In genomic region chr3:88219138-88219792, GRCh38 we compare ENCODE assay signal across 8 cellular contexts.
DNase-seq lines count a peak whose midpoint lies in the region; ATAC-seq, FAIRE-seq and TF ChIP-seq lines count a peak whose summit lies in the region.

No MANE protein-coding gene starts in this region.

- H3K4me3 ChIP-seq in GM12878 = no peak overlapping the region
- no peak overlapping the region for H3K4me3 ChIP-seq in prostate gland

- DNase-seq in DMS 273 (lab: John Stamatoyannopoulos, UW; ENCODE audit: unreplicated experiment) (peak; percentile 83), NCI-H748 treated with DMSO at 0.1 percent for 48 hours (lab: John Stamatoyannopoulos, UW) (peak; percentile 62), GM12878 (ENCODE audit: low read depth, low spot score) (no peak), left colon (peak; percentile 44 to 46), prostate gland (ENCODE audit: low spot score) (no peak)
- no peak for DNase-seq in activated CD8-positive, alpha-beta memory T cell treated with anti-CD3 and anti-CD28 coated beads, Interleukin-2, amount 50 U/mL, for 48 hours

- H3K27me3 ChIP-seq in GM12878 (replicated peaks in 1 of 2; ENCODE audit: control insufficient read depth in 2 of 2, insufficient read depth in 2 of 2, low read length in 1 of 2) = no peaks in the 10 kb centered on the region
- H3K27me3 ChIP-seq in prostate gland (replicated peaks; ENCODE audit: insufficient read depth) = no peaks in the 10 kb centered on the region

- FAIRE-seq in GM12878 (lab: Jason Lieb, UNC) = peak; percentile 65

- H3K36me3 ChIP-seq in GM12878 (ENCODE audit: control insufficient read depth in 2 of 2, insufficient read depth in 2 of 2, low read length in 1 of 2) (no peaks in the 10 kb centered on the region), prostate gland (no peaks in the 10 kb centered on the region)

- H3K9me3 ChIP-seq in GM12878 (replicated peaks; ENCODE audit: control insufficient read depth, insufficient read depth, low read length) (no peaks in the 10 kb centered on the region), prostate gland (no peaks in the 10 kb centered on the region)

- in situ Hi-C loops in GM12878 (cut with MboI) = loop anchor here (25.0 kb wide), 1 partner anchor 1868 kb away; no protein-coding TSS in a partner anchor

- RAD21 ChIA-PET in GM12878 (lab: Charles Lee; ENCODE audit: unreplicated experiment) = interaction anchor here (0.7 to 2.0 kb wide), 9 partner anchors 10 to 1963 kb away, joined by 3 to 9 read pairs (median 4); partner anchors contain the start of gene EPHA3

- CTCF ChIA-PET in GM12878 (lab: Yijun Ruan, JAX) = interaction anchor here (0.7 to 2.6 kb wide), 15 partner anchors 10 to 1962 kb away, joined by 3 to 20 read pairs (median 4); no protein-coding TSS in a partner anchor

- WGBS in GM12878 (ENCODE audit: insufficient coverage, insufficient replicate concordance, low lambda C conversion rate, missing lambda C conversion rate) = 7% methylated on average over 7 of the region's 7 CpGs
- WGBS in prostate gland = 13% methylated on average over 7 of the region's 7 CpGs

- TF ChIP-seq POLR2A in GM12878 (IDR thresholded peaks at IDR 0.05; ENCODE audit: low read depth, low read length) (no peak), prostate gland (IDR thresholded peaks at IDR 0.05) (no peak)

- POLR2A ChIA-PET in GM12878 (lab: Charles Lee) = no interaction called here

- TF ChIP-seq EP300 in GM12878 (IDR thresholded peaks at IDR 0.05; ENCODE audit: borderline replicate concordance in 1 of 2, control insufficient read depth in 1 of 2, low read depth in 2 of 2, low read length in 2 of 2) = no peak

- no TSS peak for BruUV-seq in GM12878 (replicated peaks; lab: Mats Ljungman, UMichigan)

- TF ChIP-seq RAD21 in GM12878 (IDR thresholded peaks at IDR 0.05; ENCODE audit: insufficient read depth, low read depth, low read length) = peak; percentile 87

- no peaks in the 10 kb centered on the region for H3K79me2 ChIP-seq in GM12878 (ENCODE audit: control insufficient read depth, insufficient read depth, low read length)

- TF ChIP-seq CTCF in GM12878 (IDR thresholded peaks at IDR 0.05 in 2 of 3, conservative IDR thresholded peaks at IDR 0.05 in 1 of 3; ENCODE audit: control insufficient read depth in 2 of 3, extremely low read depth in 1 of 3, insufficient read depth in 1 of 3, low read depth in 3 of 3, low read length in 3 of 3) (peak; percentile 50 to 65 (median 55)), prostate gland (IDR thresholded peaks at IDR 0.05) (peak in 2 of 4 experiments; percentile 19 to 24)

- H3K4me1 ChIP-seq in GM12878 (ENCODE audit: control insufficient read depth, insufficient read depth, low read length) = no peaks in the 10 kb centered on the region
- no peaks in the 10 kb centered on the region for H3K4me1 ChIP-seq in prostate gland (replicated peaks)

- no peak overlapping the region for H3K4me2 ChIP-seq in GM12878 (ENCODE audit: control insufficient read depth, insufficient read depth)

- ATAC-seq in GM19035 (IDR thresholded peaks at IDR 0.05; ENCODE audit: unreplicated experiment) = peak; percentile 79
- peak; percentile 69 for ATAC-seq in HG03196 (IDR thresholded peaks at IDR 0.05; ENCODE audit: unreplicated experiment)
- ATAC-seq in GM12878 = peak; percentile 92
- ATAC-seq in left colon = peak; percentile 93

- H2AFZ ChIP-seq in GM12878 (ENCODE audit: control insufficient read depth, low read depth, low read length) = no peak overlapping the region

- SMC1A ChIA-PET in GM12878 (lab: Charles Lee; ENCODE audit: uncharacterized antibody, unreplicated experiment) = interaction anchor here (0.6 to 1.8 kb wide), 14 partner anchors 8 to 1967 kb away, joined by 3 to 15 read pairs (median 4); no protein-coding TSS in a partner anchor

- H4K20me1 ChIP-seq in GM12878 (ENCODE audit: control insufficient read depth, insufficient read depth) = no peaks in the 10 kb centered on the region

- H3K9ac ChIP-seq in GM12878 (ENCODE audit: control insufficient read depth, insufficient read depth, low read length) = no peak overlapping the region

- intact Hi-C loops in GM12878 (cut with micrococcal nuclease; ENCODE audit: unreplicated experiment) = loop anchor here (1.0 kb wide), 1 partner anchor 880 kb away; no protein-coding TSS in a partner anchor
- intact Hi-C loops in left colon (cut with DNase I, micrococcal nuclease) = no loop called here
- intact Hi-C loops in prostate gland (cut with DNase I) = loop anchor here (10.0 kb wide), 2 partner anchors 896 to 1636 kb away; no protein-coding TSS in a partner anchor

- H3K27ac ChIP-seq in GM12878 (ENCODE audit: control insufficient read depth, insufficient read depth) = no peak overlapping the region
- H3K27ac ChIP-seq in prostate gland = no peak overlapping the region

TF ChIP-seq in GM12878, 131 proteins besides CTCF, POLR2A, EP300 and RAD21:
- TF ChIP-seq ZNF622 (IDR thresholded peaks at IDR 0.05) = no peak
- TF ChIP-seq GABPA (IDR thresholded peaks at IDR 0.05; ENCODE audit: low read depth) = no peak
- TF ChIP-seq SMC3 (IDR thresholded peaks at IDR 0.05; ENCODE audit: borderline replicate concordance, low read length) = peak; percentile 50; the same call in 1 of the 2 replicates

Comparison
In these comparisons a context has a peak if more than half of its experiments do, and no peak if none do; other contexts are left out.
1. DNase-seq: peak in DMS 273 (single experiment), NCI-H748 treated with DMSO at 0.1 percent for 48 hours (single experiment) and left colon (2 of 2); none in GM12878 (single experiment), activated CD8-positive, alpha-beta memory T cell treated with anti-CD3 and anti-CD28 coated beads, Interleukin-2, amount 50 U/mL, for 48 hours (single experiment) and prostate gland (single experiment).
2. intact Hi-C loops: an anchor here in GM12878 (1.0 kb wide) and prostate gland (10.0 kb wide); none called in left colon.
3. Peak in every context shown above with its lines, with median percentiles within 50 percentile points of each other: ATAC-seq.